ENCODE assay signal across 8 cellular contexts in the genomic region with DNA sequence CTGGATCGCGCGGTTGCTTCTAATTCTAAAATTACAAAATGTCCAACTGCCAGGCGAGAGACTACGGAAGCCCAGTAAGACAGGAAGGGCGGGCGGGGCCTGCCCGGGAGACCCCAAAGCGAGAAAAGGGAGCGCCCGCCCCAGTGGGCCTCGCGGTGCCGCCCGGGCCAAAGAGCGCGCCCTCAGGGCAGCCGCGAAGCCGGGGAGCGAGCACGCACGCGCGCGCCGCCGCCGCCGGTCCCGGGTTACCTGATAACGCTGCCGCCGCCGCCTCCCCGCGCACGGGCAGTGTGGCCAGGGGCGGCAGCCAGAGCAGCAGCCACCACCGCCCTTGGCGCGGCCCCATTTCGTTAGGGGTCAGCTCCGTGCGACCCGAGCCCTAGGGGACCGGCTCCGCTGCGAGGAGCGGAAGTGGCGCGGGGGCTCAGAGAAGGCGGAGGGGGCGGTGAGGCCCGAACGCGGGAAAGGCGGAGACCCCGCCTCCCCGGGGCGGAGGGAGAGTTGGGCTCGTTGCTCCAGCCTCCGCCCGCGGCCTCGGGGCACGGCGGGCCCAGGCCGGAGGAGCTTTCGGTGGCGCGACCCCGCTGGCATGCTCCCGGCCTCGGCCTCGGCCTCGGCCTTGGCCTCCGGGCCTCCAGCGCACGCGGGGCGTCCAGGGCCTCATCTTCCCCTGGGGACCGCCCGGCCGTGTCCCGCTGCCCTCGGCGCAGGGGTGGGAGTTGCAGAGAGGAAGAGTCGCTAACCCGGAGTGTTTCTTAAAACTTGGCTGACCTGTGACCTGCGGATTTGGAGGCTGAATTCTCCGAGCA. TPM values are rescaled to one million over a fixed set of nuclear protein-coding genes. Genes with fewer than 3 reads are reported as not detected.
DNase-seq lines count a peak whose midpoint lies in the region; ATAC-seq and TF ChIP-seq lines count a peak whose summit lies in the region.

A gene with protein sequence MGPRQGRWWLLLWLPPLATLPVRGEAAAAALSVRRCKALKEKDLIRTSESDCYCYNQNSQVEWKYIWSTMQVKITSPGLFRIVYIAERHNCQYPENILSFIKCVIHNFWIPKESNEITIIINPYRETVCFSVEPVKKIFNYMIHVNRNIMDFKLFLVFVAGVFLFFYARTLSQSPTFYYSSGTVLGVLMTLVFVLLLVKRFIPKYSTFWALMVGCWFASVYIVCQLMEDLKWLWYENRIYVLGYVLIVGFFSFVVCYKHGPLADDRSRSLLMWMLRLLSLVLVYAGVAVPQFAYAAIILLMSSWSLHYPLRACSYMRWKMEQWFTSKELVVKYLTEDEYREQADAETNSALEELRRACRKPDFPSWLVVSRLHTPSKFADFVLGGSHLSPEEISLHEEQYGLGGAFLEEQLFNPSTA (minus strand): TSS at position 413 of the 809 bp plus-strand sequence. CDS start 67 bp downstream, at position 346.

- peaks cover 59% of the 10 kb centered on the region for H3K4me1 ChIP-seq in CD4-positive, CD25-positive, alpha-beta regulatory T cell (ENCODE audit: control insufficient read depth, insufficient read depth, low read length, poor library complexity, severe bottlenecking)

- DNase-seq in CD4-positive, CD25-positive, alpha-beta regulatory T cell = peak; percentile 74 to 85 (median 77)
- DNase-seq in NOMO-1 treated with DMSO at 0.1 percent for 48 hours (lab: John Stamatoyannopoulos, UW; ENCODE audit: unreplicated experiment) = peak; percentile 79
- peak; percentile 93 for DNase-seq in activated CD8-positive, alpha-beta memory T cell treated with anti-CD3 and anti-CD28 coated beads, Interleukin-2, amount 10 ng/mL, durations not matched to agents 7 days and 5 days
- peak; percentile 76 for DNase-seq in endothelial cell (ENCODE audit: low spot score)
- peak; percentile 50 to 74 for DNase-seq in mesothelial cell of epicardium (ENCODE audit: low spot score in 2 of 2, unreplicated experiment in 2 of 2)
- DNase-seq in stimulated activated CD8-positive, alpha-beta memory T cell treated with anti-CD3 and anti-CD28 coated beads, Interleukin-2, amount 100 ng/mL, for 48 hours (ENCODE audit: low read depth in 2 of 2) = peak; percentile 82 to 84

- no peaks in the 10 kb centered on the region for H3K36me3 ChIP-seq in CD4-positive, CD25-positive, alpha-beta regulatory T cell (ENCODE audit: control insufficient read depth, insufficient read depth, low read length)

- H3K4me3 ChIP-seq in CD4-positive, CD25-positive, alpha-beta regulatory T cell (ENCODE audit: low read depth, low read length) = peak within 1 kb of the TSS; percentile 86

- H3K9me3 ChIP-seq in CD4-positive, CD25-positive, alpha-beta regulatory T cell (ENCODE audit: control insufficient read depth in 2 of 2, low read length in 2 of 2) = peaks cover 3 to 15% of the 10 kb centered on the region in 2 experiments

- peak within 1 kb of the TSS; percentile 96 for H3K27ac ChIP-seq in CD4-positive, CD25-positive, alpha-beta regulatory T cell (ENCODE audit: insufficient read depth, low read length, poor library complexity, severe bottlenecking)

- TF ChIP-seq CTCF in endothelial cell (IDR thresholded peaks at IDR 0.05; ENCODE audit: unreplicated experiment) (no peak), mesothelial cell of epicardium (IDR thresholded peaks at IDR 0.05; ENCODE audit: unreplicated experiment) (no peak)

- no peaks in the 10 kb centered on the region for H3K27me3 Mint-ChIP-seq in CD4-positive, CD25-positive, alpha-beta regulatory T cell
- H3K27me3 Mint-ChIP-seq in activated CD8-positive, alpha-beta memory T cell treated with anti-CD3 and anti-CD28 coated beads, Interleukin-2, amount 10 ng/mL, durations not matched to agents 7 days and 5 days = no peaks in the 10 kb centered on the region
- H3K27me3 Mint-ChIP-seq in endothelial cell (ENCODE audit: unreplicated experiment) = peaks cover 4% of the 10 kb centered on the region
- H3K27me3 Mint-ChIP-seq in mesothelial cell of epicardium (ENCODE audit: low read depth) = no peaks in the 10 kb centered on the region

- ATAC-seq in CD4-positive, CD25-positive, alpha-beta regulatory T cell (ENCODE audit: low read depth in 2 of 2) = peak; percentile 71 to 75
- ATAC-seq in GM19328 (IDR thresholded peaks at IDR 0.05; ENCODE audit: unreplicated experiment) (peak; percentile 65), HG03460 (IDR thresholded peaks at IDR 0.05; ENCODE audit: unreplicated experiment) (peak; percentile 67)
- peak; percentile 84 for ATAC-seq in activated CD8-positive, alpha-beta memory T cell treated with anti-CD3 and anti-CD28 coated beads, Interleukin-2, amount 10 ng/mL, durations not matched to agents 7 days and 5 days

- H3K4me3 Mint-ChIP-seq in CD4-positive, CD25-positive, alpha-beta regulatory T cell = peak within 1 kb of the TSS; percentile 95 to 100 (median 98)
- H3K4me3 Mint-ChIP-seq in activated CD8-positive, alpha-beta memory T cell treated with anti-CD3 and anti-CD28 coated beads, Interleukin-2, amount 10 ng/mL, durations not matched to agents 7 days and 5 days = peak within 1 kb of the TSS; percentile 89
- H3K4me3 Mint-ChIP-seq in endothelial cell (ENCODE audit: unreplicated experiment) (peak within 1 kb of the TSS; percentile 91), mesothelial cell of epicardium (peak within 1 kb of the TSS; percentile 90)

- H3K4me1 Mint-ChIP-seq in CD4-positive, CD25-positive, alpha-beta regulatory T cell = peaks cover 18 to 62% (median 36%) of the 10 kb centered on the region in 4 donors
- peaks cover 53% of the 10 kb centered on the region for H3K4me1 Mint-ChIP-seq in activated CD8-positive, alpha-beta memory T cell treated with anti-CD3 and anti-CD28 coated beads, Interleukin-2, amount 10 ng/mL, durations not matched to agents 7 days and 5 days
- peaks cover 23% of the 10 kb centered on the region for H3K4me1 Mint-ChIP-seq in endothelial cell (ENCODE audit: unreplicated experiment)
- H3K4me1 Mint-ChIP-seq in mesothelial cell of epicardium = peaks cover 54% of the 10 kb centered on the region

- CTCF ChIA-PET in activated CD8-positive, alpha-beta memory T cell treated with anti-CD3 and anti-CD28 coated beads, Interleukin-2, amount 10 ng/mL, durations not matched to agents 7 days and 5 days (lab: Charles Lee) = interaction anchor here (1.1 to 1.4 kb wide), 4 partner anchors 14 to 110 kb away, joined by 3 read pairs; no protein-coding TSS in a partner anchor

- H3K9me3 Mint-ChIP-seq in CD4-positive, CD25-positive, alpha-beta regulatory T cell = peaks cover 0 to 23% (median 10%) of the 10 kb centered on the region in 7 donors
- H3K9me3 Mint-ChIP-seq in activated CD8-positive, alpha-beta memory T cell treated with anti-CD3 and anti-CD28 coated beads, Interleukin-2, amount 10 ng/mL, durations not matched to agents 7 days and 5 days (ENCODE audit: low read depth) = peaks cover 19% of the 10 kb centered on the region
- H3K9me3 Mint-ChIP-seq in endothelial cell (ENCODE audit: unreplicated experiment) = no peaks in the 10 kb centered on the region
- H3K9me3 Mint-ChIP-seq in mesothelial cell of epicardium = peaks cover 20% of the 10 kb centered on the region

- H3K27me3 ChIP-seq in CD4-positive, CD25-positive, alpha-beta regulatory T cell (ENCODE audit: control insufficient read depth, insufficient read depth, low read length) = no peaks in the 10 kb centered on the region

- peak within 1 kb of the TSS; percentile 99 to 100 (median 99) for H3K27ac Mint-ChIP-seq in CD4-positive, CD25-positive, alpha-beta regulatory T cell
- H3K27ac Mint-ChIP-seq in activated CD8-positive, alpha-beta memory T cell treated with anti-CD3 and anti-CD28 coated beads, Interleukin-2, amount 10 ng/mL, durations not matched to agents 7 days and 5 days = peak within 1 kb of the TSS; percentile 99
- peak within 1 kb of the TSS; percentile 94 for H3K27ac Mint-ChIP-seq in endothelial cell (ENCODE audit: unreplicated experiment)
- peak within 1 kb of the TSS; percentile 99 for H3K27ac Mint-ChIP-seq in mesothelial cell of epicardium

- peaks cover 4% of the 10 kb centered on the region for H3K36me3 Mint-ChIP-seq in CD4-positive, CD25-positive, alpha-beta regulatory T cell
- peaks cover 36% of the 10 kb centered on the region for H3K36me3 Mint-ChIP-seq in activated CD8-positive, alpha-beta memory T cell treated with anti-CD3 and anti-CD28 coated beads, Interleukin-2, amount 10 ng/mL, durations not matched to agents 7 days and 5 days
- no peaks in the 10 kb centered on the region for H3K36me3 Mint-ChIP-seq in endothelial cell (ENCODE audit: low read depth, unreplicated experiment)
- H3K36me3 Mint-ChIP-seq in mesothelial cell of epicardium = peaks cover 29% of the 10 kb centered on the region

RNA-seq across cellular contexts. Expression of the gene that starts here (rescaled TPM):
- total RNA-seq in CD4-positive, CD25-positive, alpha-beta regulatory T cell = 10.7 TPM
- polyA plus RNA-seq in CD4-positive, CD25-positive, alpha-beta regulatory T cell = 10 to 100 TPM; 10.9 to 14.9 (median 14.5) TPM
- total RNA-seq in activated CD8-positive, alpha-beta memory T cell treated with anti-CD3 and anti-CD28 coated beads, Interleukin-2, amount 10 ng/mL, durations not matched to agents 7 days and 5 days = 10 to 100 TPM; 12.9 to 17.4 TPM
- total RNA-seq in endothelial cell (ENCODE audit: unreplicated experiment) (8.3 TPM), mesothelial cell of epicardium (17.6 to 21.1 TPM (median 18.9 TPM) in 3 replicates)

Comparison
In these comparisons a context has a peak if more than half of its experiments do, and no peak if none do; other contexts are left out.
1. Peak in every context shown above with its lines: DNase-seq, ATAC-seq, H3K4me3 ChIP-seq and H3K27ac ChIP-seq.